Comparison of ENCODE assay signal across 1 cellular context in the genomic region with DNA sequence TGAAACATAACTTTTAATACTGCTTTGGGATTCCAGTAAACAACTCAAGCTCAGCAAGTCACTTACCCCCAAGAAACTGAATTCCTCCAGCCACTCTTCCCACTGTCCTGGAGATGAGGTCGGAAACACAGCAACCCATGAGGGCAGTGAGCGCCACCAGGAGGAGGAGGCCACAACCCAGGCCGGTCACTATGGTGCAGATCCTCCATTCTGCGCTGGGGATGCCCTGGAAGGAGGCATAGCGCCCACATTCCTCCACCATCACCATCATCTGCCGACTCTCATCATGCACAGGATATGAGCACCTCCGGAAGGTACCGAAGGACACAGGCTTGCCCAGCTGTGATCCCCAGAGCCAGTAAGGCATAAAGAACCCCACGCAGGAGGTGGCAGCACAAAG.
TF ChIP-seq lines count a peak whose summit lies in the region.

No MANE protein-coding gene starts in this region.

TF ChIP-seq in HEK293, 187 proteins besides CTCF, POLR2A, EP300 and RAD21 (continued from another document):
- TF ChIP-seq, protein P1, sequence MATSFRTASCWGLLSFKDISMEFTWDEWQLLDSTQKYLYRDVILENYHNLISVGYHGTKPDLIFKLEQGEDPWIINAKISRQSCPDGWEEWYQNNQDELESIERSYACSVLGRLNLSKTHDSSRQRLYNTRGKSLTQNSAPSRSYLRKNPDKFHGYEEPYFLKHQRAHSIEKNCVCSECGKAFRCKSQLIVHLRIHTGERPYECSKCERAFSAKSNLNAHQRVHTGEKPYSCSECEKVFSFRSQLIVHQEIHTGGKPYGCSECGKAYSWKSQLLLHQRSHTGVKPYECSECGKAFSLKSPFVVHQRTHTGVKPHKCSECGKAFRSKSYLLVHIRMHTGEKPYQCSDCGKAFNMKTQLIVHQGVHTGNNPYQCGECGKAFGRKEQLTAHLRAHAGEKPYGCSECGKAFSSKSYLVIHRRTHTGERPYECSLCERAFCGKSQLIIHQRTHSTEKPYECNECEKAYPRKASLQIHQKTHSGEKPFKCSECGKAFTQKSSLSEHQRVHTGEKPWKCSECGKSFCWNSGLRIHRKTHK (tag by site-specific recombination; IDR thresholded peaks at IDR 0.05): no peak
- TF ChIP-seq GLIS1 (tag by site-specific recombination; IDR thresholded peaks at IDR 0.05): peak; percentile 15; the same call in 1 of the 2 replicates
- no peak for TF ChIP-seq ZNF274 (IDR thresholded peaks at IDR 0.05; ENCODE audit: low read length)
- TF ChIP-seq ZNF274 (tag by site-specific recombination; IDR thresholded peaks at IDR 0.05; ENCODE audit: borderline replicate concordance): no peak
- no peak for TF ChIP-seq ZNF433 (tag by site-specific recombination; IDR thresholded peaks at IDR 0.05; ENCODE audit: low read depth)
